Comparison of ENCODE assay signal across 1 cellular context in genomic region chr10:43304079-43304686, GRCh38.
TF ChIP-seq lines count a peak whose summit lies in the region.

No MANE protein-coding gene starts in this region.

TF ChIP-seq in endothelial cell of umbilical vein, 7 proteins besides CTCF, POLR2A, EP300 and RAD21 (continued from another document):
- TF ChIP-seq MAX (IDR thresholded peaks at IDR 0.05; ENCODE audit: insufficient read depth, insufficient read length) = no peak
- TF ChIP-seq FOS (IDR thresholded peaks at IDR 0.05; ENCODE audit: borderline replicate concordance, insufficient read depth, low read length) = no peak
- no peak for TF ChIP-seq EZH2 (IDR thresholded peaks at IDR 0.05; ENCODE audit: borderline replicate concordance, low read depth, low read length, severe bottlenecking)
